Comparison of ENCODE assay signal across 8 cellular contexts in genomic region chr5:111512026-111512405, GRCh38. TPM values are rescaled to one million over a fixed set of nuclear protein-coding genes. Genes with fewer than 3 reads are reported as not detected.
A peak's percentile ranks its signal among the peaks of the same experiment; 100 is the strongest.
DNase-seq lines count a peak whose midpoint lies in the region; ATAC-seq and TF ChIP-seq lines count a peak whose summit lies in the region.

No MANE protein-coding gene starts in this region.

- TF ChIP-seq CTCF in left ventricle myocardium inferior (IDR thresholded peaks at IDR 0.05; ENCODE audit: borderline replicate concordance), result no peak

- no peaks in the 10 kb centered on the region for H3K9me3 Mint-ChIP-seq in activated T-helper 17 cell treated with anti-CD3 and anti-CD28 coated beads, Interleukin-2, amount 50 U/mL, for 72 hours

- no peak for TF ChIP-seq RAD21 in Ishikawa (IDR thresholded peaks at IDR 0.05; ENCODE audit: low read depth)

- H3K4me1 ChIP-seq in left ventricle myocardium inferior, result peaks cover 22% of the 10 kb centered on the region

- H3K4me3 Mint-ChIP-seq in activated T-helper 17 cell treated with anti-CD3 and anti-CD28 coated beads, Interleukin-2, amount 50 U/mL, for 72 hours, result peak overlapping the region; percentile 96

- H3K36me3 Mint-ChIP-seq in activated T-helper 17 cell treated with anti-CD3 and anti-CD28 coated beads, Interleukin-2, amount 50 U/mL, for 72 hours (ENCODE audit: low read depth), result peaks cover 49% of the 10 kb centered on the region

- no peaks in the 10 kb centered on the region for H3K27me3 ChIP-seq in left ventricle myocardium inferior (ENCODE audit: low read depth)

- peaks cover 29% of the 10 kb centered on the region for H3K4me1 Mint-ChIP-seq in activated T-helper 17 cell treated with anti-CD3 and anti-CD28 coated beads, Interleukin-2, amount 50 U/mL, for 72 hours

- H3K4me3 ChIP-seq in left ventricle myocardium inferior (peak overlapping the region; percentile 77), skeletal muscle cell (ENCODE audit: low read depth, low read length) (peak overlapping the region; percentile 81)

- peak; percentile 14 for ATAC-seq in GM18870 (IDR thresholded peaks at IDR 0.05; ENCODE audit: unreplicated experiment)
- peak; percentile 15 for ATAC-seq in activated T-helper 17 cell treated with anti-CD3 and anti-CD28 coated beads, Interleukin-2, amount 50 U/mL, for 72 hours (replicated peaks)

- TF ChIP-seq EP300 in Ishikawa (IDR thresholded peaks at IDR 0.05; ENCODE audit: borderline replicate concordance), result no peak

- H3K9me3 ChIP-seq in left ventricle myocardium inferior (replicated peaks), result no peaks in the 10 kb centered on the region

- DNase-seq in AG08396 (ENCODE audit: low spot score), result peak; percentile 26
- no peak for DNase-seq in left ventricle myocardium inferior
- no peak for DNase-seq in skeletal muscle cell (ENCODE audit: low read depth)
- DNase-seq in OCI-M2 (lab: John Stamatoyannopoulos, UW; ENCODE audit: unreplicated experiment), result no peak
- DNase-seq in activated gamma-delta T cell (lab: John Stamatoyannopoulos, UW), result no peak

- peak overlapping the region; percentile 82 for H3K27ac ChIP-seq in left ventricle myocardium inferior (replicated peaks)

- H3K36me3 ChIP-seq in left ventricle myocardium inferior, result no peaks in the 10 kb centered on the region

- peak overlapping the region; percentile 99 for H3K27ac Mint-ChIP-seq in activated T-helper 17 cell treated with anti-CD3 and anti-CD28 coated beads, Interleukin-2, amount 50 U/mL, for 72 hours

- H3K27me3 Mint-ChIP-seq in activated T-helper 17 cell treated with anti-CD3 and anti-CD28 coated beads, Interleukin-2, amount 50 U/mL, for 72 hours, result no peaks in the 10 kb centered on the region

- intact Hi-C loops in left ventricle myocardium inferior (cut with micrococcal nuclease), result no loop called here

TF ChIP-seq in Ishikawa, 13 proteins besides CTCF, POLR2A, EP300 and RAD21:
- TF ChIP-seq, protein P1, sequence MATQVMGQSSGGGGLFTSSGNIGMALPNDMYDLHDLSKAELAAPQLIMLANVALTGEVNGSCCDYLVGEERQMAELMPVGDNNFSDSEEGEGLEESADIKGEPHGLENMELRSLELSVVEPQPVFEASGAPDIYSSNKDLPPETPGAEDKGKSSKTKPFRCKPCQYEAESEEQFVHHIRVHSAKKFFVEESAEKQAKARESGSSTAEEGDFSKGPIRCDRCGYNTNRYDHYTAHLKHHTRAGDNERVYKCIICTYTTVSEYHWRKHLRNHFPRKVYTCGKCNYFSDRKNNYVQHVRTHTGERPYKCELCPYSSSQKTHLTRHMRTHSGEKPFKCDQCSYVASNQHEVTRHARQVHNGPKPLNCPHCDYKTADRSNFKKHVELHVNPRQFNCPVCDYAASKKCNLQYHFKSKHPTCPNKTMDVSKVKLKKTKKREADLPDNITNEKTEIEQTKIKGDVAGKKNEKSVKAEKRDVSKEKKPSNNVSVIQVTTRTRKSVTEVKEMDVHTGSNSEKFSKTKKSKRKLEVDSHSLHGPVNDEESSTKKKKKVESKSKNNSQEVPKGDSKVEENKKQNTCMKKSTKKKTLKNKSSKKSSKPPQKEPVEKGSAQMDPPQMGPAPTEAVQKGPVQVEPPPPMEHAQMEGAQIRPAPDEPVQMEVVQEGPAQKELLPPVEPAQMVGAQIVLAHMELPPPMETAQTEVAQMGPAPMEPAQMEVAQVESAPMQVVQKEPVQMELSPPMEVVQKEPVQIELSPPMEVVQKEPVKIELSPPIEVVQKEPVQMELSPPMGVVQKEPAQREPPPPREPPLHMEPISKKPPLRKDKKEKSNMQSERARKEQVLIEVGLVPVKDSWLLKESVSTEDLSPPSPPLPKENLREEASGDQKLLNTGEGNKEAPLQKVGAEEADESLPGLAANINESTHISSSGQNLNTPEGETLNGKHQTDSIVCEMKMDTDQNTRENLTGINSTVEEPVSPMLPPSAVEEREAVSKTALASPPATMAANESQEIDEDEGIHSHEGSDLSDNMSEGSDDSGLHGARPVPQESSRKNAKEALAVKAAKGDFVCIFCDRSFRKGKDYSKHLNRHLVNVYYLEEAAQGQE (IDR thresholded peaks at IDR 0.05; ENCODE audit: low read depth), result no peak
- no peak for TF ChIP-seq TCF12 (IDR thresholded peaks at IDR 0.05; ENCODE audit: low read depth)
- no peak for TF ChIP-seq NFIC (IDR thresholded peaks at IDR 0.05)
- TF ChIP-seq CREB1 (IDR thresholded peaks at IDR 0.05; ENCODE audit: low read depth), result no peak
- TF ChIP-seq YY1 (IDR thresholded peaks at IDR 0.05; ENCODE audit: low read depth), result no peak
- TF ChIP-seq ZBTB7A (IDR thresholded peaks at IDR 0.05; ENCODE audit: low read depth), result 0 out of 2 replicates have a peak, but pooled peaks have one; percentile 45

RNA-seq across cellular contexts. Expression of gene STARD4, which starts 0.3 kb away (rescaled TPM):
- 100 to 1,000 TPM in 1 of 2 donors, 10 to 100 TPM in 1; 48.7 to 102 TPM for total RNA-seq in activated T-helper 17 cell treated with anti-CD3 and anti-CD28 coated beads, Interleukin-2, amount 50 U/mL, for 72 hours
- 5.6 TPM for total RNA-seq in left ventricle myocardium inferior
